In the genomic region with DNA sequence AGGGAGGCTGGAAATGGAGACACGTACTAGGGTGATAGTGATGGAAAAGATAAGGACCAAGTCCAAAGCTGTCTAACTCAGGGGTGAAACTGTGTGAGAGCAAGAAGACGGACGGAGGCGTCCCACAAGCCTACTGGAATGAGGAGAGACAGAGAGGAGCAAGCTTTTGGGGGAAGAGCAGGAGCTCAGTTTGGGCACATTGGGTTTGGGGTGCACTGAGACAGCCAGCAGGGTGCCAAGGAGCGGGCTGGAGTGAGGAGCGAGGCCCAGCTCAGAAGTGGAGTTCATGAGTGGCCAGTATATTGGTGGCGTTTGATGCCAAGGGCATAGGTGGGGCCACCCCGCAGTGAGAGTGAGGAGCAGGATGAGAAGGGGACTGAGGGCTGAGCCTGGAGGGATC, we compare ENCODE assay signal across 25 cellular contexts. TPM values are rescaled to one million over a fixed set of nuclear protein-coding genes. Genes with fewer than 3 reads are reported as not detected.
"Had no signal": no experiment of that assay in that cellular context is flagged by ENCODE, and none has a peak within 500 bp of the region (broad histone marks: within the 10 kb centered on the region; RNA-seq: fewer than 3 reads in every experiment).

No MANE protein-coding gene starts in this region.

- ATAC-seq: heart right ventricle, left cardiac atrium, pancreas, right cardiac atrium had no signal

- H3K36me3 Mint-ChIP-seq: naive B cell had no signal

- H3K27ac ChIP-seq: heart right ventricle, left ventricle myocardium inferior, pancreas, stomach, thoracic aorta, transverse colon had no signal

- H3K27ac Mint-ChIP-seq: progenitor cell of endocrine pancreas had no signal

- H3K27me3 ChIP-seq: pancreas, transverse colon had no signal

- H3K36me3 ChIP-seq: heart right ventricle, left ventricle myocardium inferior, pancreas, stomach, thoracic aorta, transverse colon had no signal

- H3K9me3 ChIP-seq: heart right ventricle, left ventricle myocardium inferior, pancreas, stomach, thoracic aorta, transverse colon had no signal

- FAIRE-seq: colon, kidney, pancreas, small intestine had no signal

- DNase-seq: cerebellar nuclear complex; foreskin melanocyte; heart right ventricle; kidney; left cardiac atrium; left ventricle myocardium inferior; mesenchymal stem cell; naive B cell; occipital lobe; right cardiac atrium; small intestine; stimulated activated CD4-positive, alpha-beta T cell treated with anti-CD3 and anti-CD28 coated beads, Interleukin-12 subunit alpha, Interleukin-12 subunit beta, amount 100 ng/mL, for 4 hours; stimulated activated naive CD4-positive, alpha-beta T cell; stomach; substantia nigra; transverse colon had no signal

- H3K4me3 ChIP-seq: heart right ventricle, left ventricle myocardium inferior, lung, pancreas, stomach, thoracic aorta, transverse colon had no signal

- H3K4me3 Mint-ChIP-seq: naive B cell, neural crest cell had no signal

- H3K9me3 Mint-ChIP-seq: neural crest cell had no signal

RNA-seq across cellular contexts. Expression of a gene that starts 22.6 kb away (rescaled TPM):
- total RNA-seq: dermis blood vessel endothelial cell, heart right ventricle, kidney, left cardiac atrium, left ventricle myocardium inferior, neural crest cell, occipital lobe, progenitor cell of endocrine pancreas, right cardiac atrium, stomach, thoracic aorta, transverse colon, urinary bladder had no signal
- polyA plus RNA-seq: esophagus, heart right ventricle, right cardiac atrium, urinary bladder had no signal
